Comparison of ENCODE assay signal across 14 cellular contexts in genomic region chr6:110656492-110656891, GRCh38.
DNase-seq lines count a peak whose midpoint lies in the region; ATAC-seq, FAIRE-seq and TF ChIP-seq lines count a peak whose summit lies in the region.
"Had no signal": no experiment of that assay in that cellular context is flagged by ENCODE, and none has a peak within 500 bp of the region (broad histone marks: within the 10 kb centered on the region; RNA-seq: fewer than 3 reads in every experiment).

No MANE protein-coding gene starts in this region.

- no peaks in the 10 kb centered on the region for H3K27me3 ChIP-seq in colonic mucosa

- no peak overlapping the region for H3K4me3 ChIP-seq in colonic mucosa
- no peak overlapping the region for H3K4me3 ChIP-seq in mucosa of descending colon

- peaks cover 9% of the 10 kb centered on the region for H3K9me3 Mint-ChIP-seq in activated T-helper 2 cell treated with anti-CD3 and anti-CD28 coated beads, Interferon-gamma antibody, Interleukin-2, Interleukin-4, amounts not matched to agents 10 μg/mL and 5 μg/mL and 100 μg/mL, durations not matched to agents 14 hours and 24 hours and 36 hours

- H3K4me1 ChIP-seq in colonic mucosa (no peaks in the 10 kb centered on the region), mucosa of descending colon (ENCODE audit: low read depth) (no peaks in the 10 kb centered on the region)

- H3K27ac ChIP-seq in colonic mucosa = peak overlapping the region; percentile 11

- peaks cover 22% of the 10 kb centered on the region for H3K4me1 Mint-ChIP-seq in activated T-helper 2 cell treated with anti-CD3 and anti-CD28 coated beads, Interferon-gamma antibody, Interleukin-2, Interleukin-4, amounts not matched to agents 10 μg/mL and 5 μg/mL and 100 μg/mL, durations not matched to agents 14 hours and 24 hours and 36 hours (ENCODE audit: low read depth)
- H3K4me1 Mint-ChIP-seq: B cell had no signal

- DNase-seq in DMS153 (lab: John Stamatoyannopoulos, UW) (peak; percentile 21), NCI-H526 (lab: John Stamatoyannopoulos, UW) (peak; percentile 89 to 95), colonic mucosa (no peak), mucosa of descending colon (peak in 1 of 3 donors; percentile 57), left cardiac atrium (no peak), occipital lobe (lab: John Stamatoyannopoulos, UW) (no peak), RCC 7860 (ENCODE audit: low spot score) (no peak)
- DNase-seq in activated T-helper 2 cell treated with anti-CD3 and anti-CD28 coated beads, Interferon-gamma antibody, Interleukin-2, Interleukin-4, amounts not matched to agents 10 μg/mL and 5 μg/mL and 100 μg/mL, durations not matched to agents 14 hours and 24 hours and 36 hours (ENCODE audit: low spot score) = no peak
- DNase-seq: activated effector memory CD4-positive, alpha-beta T cell treated with anti-CD3 and anti-CD28 coated beads, Interleukin-2, amount 50 U/mL, for 16 hours; EL; NCI-H2171; stimulated activated CD4-positive, alpha-beta T cell treated with anti-CD3 and anti-CD28 coated beads, Interleukin-4, amount 100 ng/mL, for 1 hour; stimulated activated naive B cell treated with anti-CD40 and anti-IgM and Interleukin-4, amounts not matched to agents 10 μg/mL and 1 μg/mL and 100 μg/mL, for 72 hours had no signal

- H3K27ac Mint-ChIP-seq in activated T-helper 2 cell treated with anti-CD3 and anti-CD28 coated beads, Interferon-gamma antibody, Interleukin-2, Interleukin-4, amounts not matched to agents 10 μg/mL and 5 μg/mL and 100 μg/mL, durations not matched to agents 14 hours and 24 hours and 36 hours = no peak overlapping the region
- H3K27ac Mint-ChIP-seq: B cell; stimulated activated naive B cell treated with anti-CD40 and anti-IgM and Interleukin-4, amounts not matched to agents 10 μg/mL and 1 μg/mL and 100 μg/mL, for 72 hours had no signal

- H3K36me3 Mint-ChIP-seq in activated T-helper 2 cell treated with anti-CD3 and anti-CD28 coated beads, Interferon-gamma antibody, Interleukin-2, Interleukin-4, amounts not matched to agents 10 μg/mL and 5 μg/mL and 100 μg/mL, durations not matched to agents 14 hours and 24 hours and 36 hours (ENCODE audit: low read depth) = peaks cover 21% of the 10 kb centered on the region

- H3K9ac ChIP-seq in colonic mucosa (ENCODE audit: low read depth in 2 of 2, low read length in 2 of 2) = no peak overlapping the region

- H3K9me3 ChIP-seq in colonic mucosa = no peaks in the 10 kb centered on the region
- no peaks in the 10 kb centered on the region for H3K9me3 ChIP-seq in mucosa of descending colon

- TF ChIP-seq CTCF in colonic mucosa (IDR thresholded peaks at IDR 0.05) (no peak), mucosa of descending colon (IDR thresholded peaks at IDR 0.05) (no peak)

- ATAC-seq in mucosa of descending colon (peak; percentile 92), left cardiac atrium (no peak)
- ATAC-seq: stimulated activated naive B cell treated with anti-CD40 and anti-IgM and Interleukin-4, amounts not matched to agents 10 μg/mL and 1 μg/mL and 100 μg/mL, for 72 hours had no signal

- H3K36me3 ChIP-seq in colonic mucosa (no peaks in the 10 kb centered on the region), mucosa of descending colon (ENCODE audit: low read depth) (no peaks in the 10 kb centered on the region)

- H3K4me3 Mint-ChIP-seq in activated T-helper 2 cell treated with anti-CD3 and anti-CD28 coated beads, Interferon-gamma antibody, Interleukin-2, Interleukin-4, amounts not matched to agents 10 μg/mL and 5 μg/mL and 100 μg/mL, durations not matched to agents 14 hours and 24 hours and 36 hours (ENCODE audit: low read depth) = no peak overlapping the region
- H3K4me3 Mint-ChIP-seq: B cell; stimulated activated naive B cell treated with anti-CD40 and anti-IgM and Interleukin-4, amounts not matched to agents 10 μg/mL and 1 μg/mL and 100 μg/mL, for 72 hours had no signal

- no peaks in the 10 kb centered on the region for H3K27me3 Mint-ChIP-seq in activated T-helper 2 cell treated with anti-CD3 and anti-CD28 coated beads, Interferon-gamma antibody, Interleukin-2, Interleukin-4, amounts not matched to agents 10 μg/mL and 5 μg/mL and 100 μg/mL, durations not matched to agents 14 hours and 24 hours and 36 hours (ENCODE audit: low read depth)
- H3K27me3 Mint-ChIP-seq: B cell; stimulated activated naive B cell treated with anti-CD40 and anti-IgM and Interleukin-4, amounts not matched to agents 10 μg/mL and 1 μg/mL and 100 μg/mL, for 72 hours had no signal

- no peak for FAIRE-seq in RCC 7860 (lab: Jason Lieb, UNC)

- intact Hi-C loops in colonic mucosa (cut with DNase I) = no loop called here
- intact Hi-C loops in mucosa of descending colon (cut with DNase I, micrococcal nuclease) = no loop called here
- intact Hi-C loops in left cardiac atrium (cut with DNase I) = no loop called here
- intact Hi-C loops in activated T-helper 2 cell treated with anti-CD3 and anti-CD28 coated beads, Interferon-gamma antibody, Interleukin-2, Interleukin-4, amounts not matched to agents 10 μg/mL and 5 μg/mL and 100 μg/mL, durations not matched to agents 14 hours and 24 hours and 36 hours (cut with micrococcal nuclease) = no loop called here

Comparison
In these comparisons a context has a peak if more than half of its experiments do, and no peak if none do; other contexts are left out.
1. DNase-seq: peak in DMS153 (single experiment) and NCI-H526 (2 of 2); none in colonic mucosa (single experiment), left cardiac atrium (single experiment), occipital lobe (single experiment), activated T-helper 2 cell treated with anti-CD3 and anti-CD28 coated beads, Interferon-gamma antibody, Interleukin-2, Interleukin-4, amounts not matched to agents 10 μg/mL and 5 μg/mL and 100 μg/mL, durations not matched to agents 14 hours and 24 hours and 36 hours (single experiment) and RCC 7860 (single experiment).